8 cellular contexts compared by ENCODE assay signal in genomic region chr6:53725791-53726575, GRCh38.
DNase-seq lines count a peak whose midpoint lies in the region; ATAC-seq and TF ChIP-seq lines count a peak whose summit lies in the region.
"Had no signal": no experiment of that assay in that cellular context is flagged by ENCODE, and none has a peak within 500 bp of the region (broad histone marks: within the 10 kb centered on the region; RNA-seq: fewer than 3 reads in every experiment).

No MANE protein-coding gene starts in this region.

- peaks cover 6% of the 10 kb centered on the region for H3K4me1 ChIP-seq in smooth muscle cell (ENCODE audit: low read depth)

- DNase-seq in NCI-H1694 treated with DMSO at 0.1 percent for 48 hours (lab: John Stamatoyannopoulos, UW) = peak; percentile 45
- DNase-seq in T-helper 9 cell = peak; percentile 75
- peak in 56 of 58 donors; percentile 1 to 85 (median 53) for DNase-seq in anterior cingulate cortex (lab: John Stamatoyannopoulos, UW)
- DNase-seq in hepatic stellate cell (ENCODE audit: low spot score) = peak; percentile 80
- peak; percentile 27 for DNase-seq in smooth muscle cell (lab: John Stamatoyannopoulos, UW; ENCODE audit: unreplicated experiment)

- no peaks in the 10 kb centered on the region for H4K20me1 ChIP-seq in smooth muscle cell (ENCODE audit: low read depth)

- WGBS in smooth muscle cell (ENCODE audit: low lambda C conversion rate) = 49% methylated on average over 18 of the region's 18 CpGs

- peak; percentile 97 for TF ChIP-seq CTCF in smooth muscle cell (IDR thresholded peaks at IDR 0.05; ENCODE audit: borderline replicate concordance, insufficient read depth, poor library complexity, severe bottlenecking)

- no peak overlapping the region for H3K9ac ChIP-seq in smooth muscle cell (ENCODE audit: low read depth)

- no peak overlapping the region for H3K4me3 ChIP-seq in smooth muscle cell
- H3K4me3 ChIP-seq: skin epidermis had no signal

- no peak overlapping the region for H3K4me2 ChIP-seq in smooth muscle cell

- no peaks in the 10 kb centered on the region for H3F3A ChIP-seq in smooth muscle cell (ENCODE audit: low read depth)

- ATAC-seq in GM18498 (IDR thresholded peaks at IDR 0.05; ENCODE audit: unreplicated experiment) (peak; percentile 88), HG02840 (IDR thresholded peaks at IDR 0.05; ENCODE audit: low FRiP score, unreplicated experiment) (peak; percentile 72)

- no peaks in the 10 kb centered on the region for H3K9me3 ChIP-seq in smooth muscle cell (replicated peaks; ENCODE audit: low read depth)

- no peaks in the 10 kb centered on the region for H3K36me3 ChIP-seq in smooth muscle cell (ENCODE audit: low read depth)

- no peaks in the 10 kb centered on the region for H3K79me2 ChIP-seq in smooth muscle cell (ENCODE audit: low read depth)

- no peak overlapping the region for H3K27ac ChIP-seq in smooth muscle cell (ENCODE audit: low read depth)
- H3K27ac ChIP-seq: skin epidermis had no signal

- H2AFZ ChIP-seq in smooth muscle cell (ENCODE audit: low read depth) = no peak overlapping the region

- no peaks in the 10 kb centered on the region for H3K27me3 ChIP-seq in smooth muscle cell (ENCODE audit: low read depth)

Comparison
In these comparisons a context has a peak if more than half of its experiments do, and no peak if none do; other contexts are left out.
1. DNase-seq: peak in every context shown above with its lines; median percentile 80 in hepatic stellate cell; 75 in T-helper 9 cell; 53 in anterior cingulate cortex; 45 in NCI-H1694 treated with DMSO at 0.1 percent for 48 hours; 27 in smooth muscle cell.